ENCODE assay signal across 1 cellular context in the genomic region with DNA sequence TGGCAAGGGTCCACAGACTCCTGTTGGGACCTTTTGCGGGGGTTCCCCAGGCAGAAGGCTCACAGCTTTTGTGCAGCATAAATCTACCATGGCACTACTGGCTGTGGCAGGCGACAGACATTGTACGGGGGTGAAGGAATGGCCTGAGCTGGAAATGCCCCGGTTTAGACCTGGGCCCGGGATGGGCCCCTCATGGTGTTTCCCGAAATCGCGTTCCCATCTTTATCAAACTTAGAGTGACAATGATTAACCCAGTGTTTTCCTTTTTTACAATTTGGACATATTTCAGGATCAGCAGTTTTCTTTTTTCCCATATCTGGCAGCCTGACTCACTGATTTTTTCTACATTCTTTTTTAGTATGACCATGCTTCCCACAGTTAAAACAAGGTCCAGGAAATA.
TF ChIP-seq lines count a peak whose summit lies in the region.

No MANE protein-coding gene starts in this region.

TF ChIP-seq in endothelial cell of umbilical vein, 7 proteins besides CTCF, POLR2A, EP300 and RAD21:
- peak; percentile 8 for TF ChIP-seq FOS (IDR thresholded peaks at IDR 0.05; ENCODE audit: borderline replicate concordance, insufficient read depth, low read length)
